28 cellular contexts compared by ENCODE assay signal in the genomic region with DNA sequence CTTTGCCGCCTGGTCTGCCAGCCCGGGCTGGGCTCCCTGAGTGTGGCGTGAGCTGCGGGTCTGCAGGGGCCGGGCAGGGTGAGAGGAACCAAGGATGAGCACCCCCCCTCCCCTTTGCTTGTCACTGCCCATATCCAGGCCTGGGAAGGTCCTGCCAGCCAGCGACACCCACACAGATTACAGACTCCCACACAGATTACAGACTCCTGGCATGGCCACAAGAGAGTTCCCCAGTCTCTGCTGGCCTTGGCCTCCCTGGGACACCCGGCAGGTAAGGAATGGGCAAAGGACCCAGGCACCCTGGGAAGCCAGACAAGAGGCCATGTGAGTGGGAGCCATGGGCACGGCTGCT. TPM values are rescaled to one million over a fixed set of nuclear protein-coding genes. Genes with fewer than 3 reads are reported as not detected.
DNase-seq lines count a peak whose midpoint lies in the region; ATAC-seq and TF ChIP-seq lines count a peak whose summit lies in the region.
"Had no signal": no experiment of that assay in that cellular context is flagged by ENCODE, and none has a peak within 500 bp of the region (broad histone marks: within the 10 kb centered on the region; RNA-seq: fewer than 3 reads in every experiment).

No MANE protein-coding gene starts in this region.

- H3K4me3 ChIP-seq in HUES64 (ENCODE audit: low read length) = peak overlapping the region; percentile 49
- H3K4me3 ChIP-seq in ectodermal cell (ENCODE audit: insufficient read depth, low read depth, low read length) = peak overlapping the region; percentile 5
- H3K4me3 ChIP-seq in left ventricle myocardium inferior = no peak overlapping the region
- H3K4me3 ChIP-seq: adrenal gland, body of pancreas, upper lobe of right lung had no signal

- H3K27ac Mint-ChIP-seq in nephron progenitor cell (no peak overlapping the region), type B pancreatic cell (no peak overlapping the region), chondrocyte (ENCODE audit: unreplicated experiment) (no peak overlapping the region)
- H3K27ac Mint-ChIP-seq: activated CD4-positive, alpha-beta T cell treated with anti-CD3 and anti-CD28 coated beads for 36 hours; activated CD8-positive, alpha-beta T cell treated with anti-CD3 and anti-CD28 coated beads for 36 hours; activated naive CD4-positive, alpha-beta T cell treated with anti-CD3 and anti-CD28 coated beads for 36 hours had no signal

- H3K27me3 ChIP-seq in HUES64 (ENCODE audit: insufficient read depth, low read length) (peaks cover 100% of the 10 kb centered on the region), ectodermal cell (ENCODE audit: control insufficient read depth, insufficient read depth, low read length, poor library complexity, severe bottlenecking) (peaks cover 87% of the 10 kb centered on the region), left ventricle myocardium inferior (ENCODE audit: low read depth) (peaks cover 100% of the 10 kb centered on the region)

- H3K9ac ChIP-seq in HUES64 (ENCODE audit: low read depth, low read length) = no peak overlapping the region

- peaks cover 60% of the 10 kb centered on the region for H3K4me1 Mint-ChIP-seq in nephron progenitor cell
- H3K4me1 Mint-ChIP-seq in type B pancreatic cell (ENCODE audit: unreplicated experiment) = peaks cover 19% of the 10 kb centered on the region
- H3K4me1 Mint-ChIP-seq in chondrocyte (ENCODE audit: low read depth) = peaks cover 4% of the 10 kb centered on the region

- H3K4me1 ChIP-seq in HUES64 (ENCODE audit: insufficient read depth, low read length) (peaks cover 22% of the 10 kb centered on the region), ectodermal cell (ENCODE audit: control insufficient read depth, insufficient read depth, low read length) (peaks cover 61% of the 10 kb centered on the region), left ventricle myocardium inferior (peaks cover 16% of the 10 kb centered on the region)

- intact Hi-C loops in left ventricle myocardium inferior (cut with micrococcal nuclease) = no loop called here

- 4% methylated on average over 8 of the region's 8 CpGs for WGBS in HUES64
- WGBS in ectodermal cell, 2 experiments = 3 to 5% methylated on average over 8 of the region's 8 CpGs

- DNase-seq in nephron progenitor cell (no peak), type B pancreatic cell (ENCODE audit: extremely low spot score, unreplicated experiment) (no peak), left ventricle myocardium inferior (no peak), chondrocyte (ENCODE audit: low spot score) (no peak)
- DNase-seq: activated CD4-positive, alpha-beta T cell treated with anti-CD3 and anti-CD28 coated beads for 36 hours; body of pancreas; Calu3; CD4-positive, CD25-positive, alpha-beta regulatory T cell; DND-41; effector CD8-positive, alpha-beta T cell; GOT3; Karpas-422; midbrain; naive B cell; NCI-H2029 treated with DMSO at 0.1 percent for 48 hours; NCI-H526 treated with DMSO at 0.1 percent for 48 hours; occipital lobe; SHP77 treated with DMSO at 0.1 percent for 48 hours; stimulated activated CD4-positive, alpha-beta T cell treated with anti-CD3 and anti-CD28 coated beads, Interleukin-4, amount 100 ng/mL, for 1 hour; upper lobe of right lung had no signal

- no peaks in the 10 kb centered on the region for H3K36me3 Mint-ChIP-seq in nephron progenitor cell (ENCODE audit: low read depth)
- H3K36me3 Mint-ChIP-seq in type B pancreatic cell = no peaks in the 10 kb centered on the region
- H3K36me3 Mint-ChIP-seq in chondrocyte (ENCODE audit: low read depth) = peaks cover 2% of the 10 kb centered on the region
- H3K36me3 Mint-ChIP-seq: CD4-positive, CD25-positive, alpha-beta regulatory T cell had no signal

- peaks cover 4% of the 10 kb centered on the region for H3K9me3 Mint-ChIP-seq in nephron progenitor cell
- no peaks in the 10 kb centered on the region for H3K9me3 Mint-ChIP-seq in type B pancreatic cell
- H3K9me3 Mint-ChIP-seq in chondrocyte (ENCODE audit: low read depth) = no peaks in the 10 kb centered on the region
- H3K9me3 Mint-ChIP-seq: activated CD8-positive, alpha-beta T cell treated with anti-CD3 and anti-CD28 coated beads for 36 hours; activated naive CD4-positive, alpha-beta T cell treated with anti-CD3 and anti-CD28 coated beads for 36 hours had no signal

- H3K27me3 Mint-ChIP-seq in nephron progenitor cell (ENCODE audit: low read depth, poor library complexity) (peaks cover 98% of the 10 kb centered on the region), type B pancreatic cell (peaks cover 89% of the 10 kb centered on the region), chondrocyte (ENCODE audit: low read depth) (peaks cover 74% of the 10 kb centered on the region)

- no peak for ATAC-seq in HG03139 (IDR thresholded peaks at IDR 0.05; ENCODE audit: unreplicated experiment)
- ATAC-seq: activated CD4-positive, alpha-beta T cell treated with anti-CD3 and anti-CD28 coated beads for 36 hours; body of pancreas; HepG2; upper lobe of right lung had no signal

- H3K4me3 Mint-ChIP-seq in nephron progenitor cell = peak overlapping the region; percentile 47
- peak overlapping the region; percentile 51 for H3K4me3 Mint-ChIP-seq in type B pancreatic cell
- no peak overlapping the region for H3K4me3 Mint-ChIP-seq in chondrocyte (ENCODE audit: unreplicated experiment)
- H3K4me3 Mint-ChIP-seq: activated CD4-positive, alpha-beta T cell treated with anti-CD3 and anti-CD28 coated beads for 36 hours; activated CD8-positive, alpha-beta T cell treated with anti-CD3 and anti-CD28 coated beads for 36 hours; activated naive CD4-positive, alpha-beta T cell treated with anti-CD3 and anti-CD28 coated beads for 36 hours had no signal

- H3K9me3 ChIP-seq in HUES64 (ENCODE audit: insufficient read depth, low read depth, low read length) (no peaks in the 10 kb centered on the region), ectodermal cell (ENCODE audit: control insufficient read depth, low read length) (no peaks in the 10 kb centered on the region), left ventricle myocardium inferior (replicated peaks) (no peaks in the 10 kb centered on the region)
- H3K9me3 ChIP-seq: adrenal gland, body of pancreas, upper lobe of right lung had no signal

- H3K27ac ChIP-seq in HUES64 (ENCODE audit: low read depth, low read length) (no peak overlapping the region), ectodermal cell (ENCODE audit: insufficient read depth, low read depth, low read length, poor library complexity, severe bottlenecking) (no peak overlapping the region), left ventricle myocardium inferior (replicated peaks) (no peak overlapping the region)
- H3K27ac ChIP-seq: body of pancreas, upper lobe of right lung had no signal

- TF ChIP-seq CTCF in nephron progenitor cell (IDR thresholded peaks at IDR 0.05) (no peak), type B pancreatic cell (conservative IDR thresholded peaks at IDR 0.05) (no peak), left ventricle myocardium inferior (IDR thresholded peaks at IDR 0.05; ENCODE audit: borderline replicate concordance) (no peak), chondrocyte (IDR thresholded peaks at IDR 0.05) (no peak)

- H3K36me3 ChIP-seq in HUES64 (ENCODE audit: insufficient read depth, low read length) = no peaks in the 10 kb centered on the region
- H3K36me3 ChIP-seq in ectodermal cell (ENCODE audit: control insufficient read depth, insufficient read depth, low read length) = no peaks in the 10 kb centered on the region
- H3K36me3 ChIP-seq in left ventricle myocardium inferior = no peaks in the 10 kb centered on the region
- H3K36me3 ChIP-seq: adrenal gland, upper lobe of right lung had no signal

RNA-seq across cellular contexts. Expression of a gene that starts 41.5 kb away (rescaled TPM):
- polyA plus RNA-seq in HUES64 (2013, experiment 1 of 2) = 3.4 TPM
- 5.0 TPM for polyA plus RNA-seq in HUES64 (2013, experiment 2 of 2)
- polyA plus RNA-seq in ectodermal cell (2013, experiment 1 of 4) = 11.5 TPM
- 11.6 TPM for polyA plus RNA-seq in ectodermal cell (2013, experiment 2 of 4)
- 9.0 TPM for polyA plus RNA-seq in ectodermal cell (2013, experiment 3 of 4)
- 10.6 TPM for polyA plus RNA-seq in ectodermal cell (2013, experiment 4 of 4)
- total RNA-seq in type B pancreatic cell (ENCODE audit: low replicate concordance) (8.3 and 11.9 TPM in 2 replicates), left ventricle myocardium inferior (2.0 TPM), chondrocyte (0.30 to 0.51 TPM in 2 of 3 replicates, not detected in the other)
- total RNA-seq: CD4-positive, CD25-positive, alpha-beta regulatory T cell; glomerular endothelial cell had no signal
- polyA plus RNA-seq: CD4-positive, CD25-positive, alpha-beta regulatory T cell had no signal
